In genomic region chrX:147405764-147406163, GRCh38 we compare ENCODE assay signal across 1 cellular context.
TF ChIP-seq lines count a peak whose summit lies in the region.

No MANE protein-coding gene starts in this region.

TF ChIP-seq in HepG2, 621 proteins besides CTCF, POLR2A, EP300 and RAD21 (continued from another document):
- no peak for TF ChIP-seq ZXDC (CRISPR knock-in tag; IDR thresholded peaks at IDR 0.05)
- no peak for TF ChIP-seq ZBTB42 (CRISPR knock-in tag; IDR thresholded peaks at IDR 0.05)
- no peak for TF ChIP-seq RBM39 (IDR thresholded peaks at IDR 0.05; ENCODE audit: low read depth, low read length, poor library complexity, severe bottlenecking)
- no peak for TF ChIP-seq ZNF503 (CRISPR knock-in tag; IDR thresholded peaks at IDR 0.05)
- no peak for TF ChIP-seq MAFK (conservative IDR thresholded peaks at IDR 0.05 in 1 of 2, IDR thresholded peaks at IDR 0.05 in 1 of 2; ENCODE audit: low read length in 2 of 2)
- TF ChIP-seq ZNF407 (CRISPR knock-in tag; IDR thresholded peaks at IDR 0.05; ENCODE audit: not compliant biosample characterization) = no peak
- TF ChIP-seq NFIC (IDR thresholded peaks at IDR 0.05; ENCODE audit: low read length) = no peak
- no peak for TF ChIP-seq MXD4 (CRISPR knock-in tag; IDR thresholded peaks at IDR 0.05)
- TF ChIP-seq GTF2F1 (IDR thresholded peaks at IDR 0.05; ENCODE audit: low read length) = no peak
- no peak for TF ChIP-seq KLF6 (CRISPR knock-in tag; IDR thresholded peaks at IDR 0.05)
- no peak for TF ChIP-seq ATRX (CRISPR knock-in tag; IDR thresholded peaks at IDR 0.05; ENCODE audit: borderline replicate concordance)
